In the genomic region with DNA sequence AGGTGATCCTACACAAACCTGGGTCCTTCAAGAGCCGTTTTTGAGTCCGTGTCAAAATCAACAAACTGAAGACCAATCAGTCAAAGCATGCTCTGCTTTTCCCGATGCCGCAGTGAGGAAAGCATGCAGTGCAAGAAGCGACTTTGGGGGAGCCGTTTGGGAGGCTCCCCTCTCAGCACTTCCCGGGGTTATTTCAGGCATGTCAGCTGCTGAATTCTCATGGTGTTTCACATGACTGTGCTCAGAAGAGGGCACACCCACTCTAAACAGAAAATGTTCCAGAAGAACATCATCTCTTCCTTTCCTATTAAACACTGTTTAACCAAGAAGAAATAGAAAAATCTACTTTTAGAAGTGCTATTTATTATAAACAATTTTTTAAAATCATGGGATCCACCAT, we compare ENCODE assay signal across 22 cellular contexts.
"Had no signal": no experiment of that assay in that cellular context is flagged by ENCODE, and none has a peak within 500 bp of the region (broad histone marks: within the 10 kb centered on the region; RNA-seq: fewer than 3 reads in every experiment).

No MANE protein-coding gene starts in this region.

- H3K9me3 ChIP-seq: mucosa of descending colon, prostate gland, sigmoid colon had no signal

- H3K4me2 ChIP-seq: neural progenitor cell had no signal

- H3K27me3 Mint-ChIP-seq: central memory CD8-positive, alpha-beta T cell; natural killer cell treated with Interleukin-12 subunit alpha and Interleukin-12 subunit beta and Interleukin-15 and Interleukin-18, amount 100 ng/mL, for 72 hours had no signal

- H3K4me3 Mint-ChIP-seq: central memory CD8-positive, alpha-beta T cell; natural killer cell treated with Interleukin-12 subunit alpha and Interleukin-12 subunit beta and Interleukin-15 and Interleukin-18, amount 100 ng/mL, for 72 hours; neural progenitor cell had no signal

- H3K27ac ChIP-seq: neural progenitor cell, parathyroid adenoma, prostate gland, sigmoid colon, stomach, thoracic aorta had no signal

- DNase-seq: cortex of kidney; effector CD8-positive, alpha-beta T cell; kidney; left colon; mammary epithelial cell; mucosa of descending colon; occipital lobe; retina; sigmoid colon; small intestine; stimulated activated CD4-positive, alpha-beta T cell treated with anti-CD3 and anti-CD28 coated beads, Interleukin-12 subunit alpha, Interleukin-12 subunit beta, amount 100 ng/mL, for 4 hours; stimulated activated naive CD4-positive, alpha-beta T cell; stomach; substantia nigra; trophoblast cell had no signal

- H3K4me1 Mint-ChIP-seq: central memory CD8-positive, alpha-beta T cell had no signal

- H3K27ac Mint-ChIP-seq: natural killer cell treated with Interleukin-12 subunit alpha and Interleukin-12 subunit beta and Interleukin-15 and Interleukin-18, amount 100 ng/mL, for 72 hours; neural progenitor cell had no signal

- H3K27me3 ChIP-seq: dorsolateral prefrontal cortex, neural progenitor cell, sigmoid colon, stomach had no signal

- H3K9ac ChIP-seq: neural progenitor cell, parathyroid adenoma had no signal

- H3K4me1 ChIP-seq: neural progenitor cell, prostate gland, sigmoid colon, stomach had no signal

- H3K4me3 ChIP-seq: mucosa of descending colon, neural progenitor cell, prostate gland, sigmoid colon, stomach, thoracic aorta had no signal

- ATAC-seq: left colon; mucosa of descending colon; natural killer cell treated with Interleukin-12 subunit alpha and Interleukin-12 subunit beta and Interleukin-15 and Interleukin-18, amount 100 ng/mL, for 72 hours had no signal

- H2AFZ ChIP-seq: neural progenitor cell, parathyroid adenoma had no signal

- H3K36me3 ChIP-seq: neural progenitor cell, prostate gland, sigmoid colon, stomach, thoracic aorta had no signal
